ENCODE assay signal across 11 cellular contexts in the genomic region with DNA sequence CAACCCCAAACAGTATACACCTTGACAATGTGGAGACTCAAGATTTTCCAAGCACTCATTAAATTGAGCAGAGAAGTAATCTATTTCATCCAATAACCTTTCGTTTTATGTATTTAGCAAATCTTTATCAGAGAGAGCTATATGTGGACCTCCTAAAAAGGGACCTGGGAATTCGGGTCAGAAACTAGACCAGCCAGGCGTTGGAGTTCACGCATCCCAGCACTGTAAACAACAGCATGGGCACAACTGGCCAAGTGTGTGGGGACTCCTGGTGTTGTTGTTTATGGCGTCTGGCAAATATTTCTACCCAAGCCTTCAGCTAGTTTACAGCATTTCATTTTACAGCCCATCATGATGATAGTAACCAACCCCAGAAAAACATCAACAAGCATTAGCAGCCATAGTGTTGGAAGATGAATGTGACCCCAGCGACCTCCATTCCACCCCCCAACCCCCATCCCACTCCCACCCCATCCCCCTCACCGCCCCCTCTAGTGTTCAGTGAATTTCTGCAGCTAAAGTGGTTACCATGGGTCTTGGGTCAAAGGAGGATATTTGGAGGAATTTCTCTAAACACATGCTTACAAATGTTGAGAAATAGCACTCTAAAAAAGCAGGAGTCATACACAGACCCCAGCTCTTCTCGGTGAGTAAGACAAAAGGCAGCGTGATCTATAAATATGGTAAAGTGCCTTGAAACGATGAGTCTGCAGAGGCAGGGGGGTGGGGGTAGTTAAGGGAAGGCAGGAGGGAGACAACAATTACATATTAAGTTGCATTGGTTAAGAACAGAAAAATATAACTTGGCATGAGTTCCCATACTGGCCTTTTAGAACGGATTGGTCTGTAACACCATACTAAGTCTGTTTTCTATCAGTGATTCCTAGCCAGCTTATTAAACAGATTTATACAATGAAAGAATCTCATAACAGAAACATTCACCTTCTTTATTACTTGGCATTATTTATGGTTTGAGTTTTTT.
DNase-seq lines count a peak whose midpoint lies in the region; ATAC-seq and TF ChIP-seq lines count a peak whose summit lies in the region.
"Had no signal": no experiment of that assay in that cellular context is flagged by ENCODE, and none has a peak within 500 bp of the region (broad histone marks: within the 10 kb centered on the region; RNA-seq: fewer than 3 reads in every experiment).

No MANE protein-coding gene starts in this region.

- H3K27ac ChIP-seq in RWPE2 (ENCODE audit: poor library complexity, severe bottlenecking) (no peak overlapping the region), neural progenitor cell (no peak overlapping the region)
- H3K27ac ChIP-seq: parathyroid adenoma had no signal

- no peak overlapping the region for H3K9ac ChIP-seq in neural progenitor cell
- H3K9ac ChIP-seq: parathyroid adenoma had no signal

- H3K9me3 Mint-ChIP-seq in neural progenitor cell, result peaks cover 2% of the 10 kb centered on the region
- H3K9me3 Mint-ChIP-seq in activated T-cell treated with anti-CD3 and anti-CD28 coated beads, Interleukin-2, amount 50 U/mL, for 72 hours, result no peaks in the 10 kb centered on the region
- H3K9me3 Mint-ChIP-seq: T-helper 2 cell treated with Interferon-gamma antibody and Interleukin-4, amounts not matched to agents 5 μg/mL and 100 μg/mL, for 36 hours had no signal

- peaks cover 3% of the 10 kb centered on the region for H3K27me3 Mint-ChIP-seq in neural progenitor cell (ENCODE audit: insufficient read depth, low read depth)
- H3K27me3 Mint-ChIP-seq in activated T-cell treated with anti-CD3 and anti-CD28 coated beads, Interleukin-2, amount 50 U/mL, for 72 hours (ENCODE audit: low read depth), result no peaks in the 10 kb centered on the region
- H3K27me3 Mint-ChIP-seq: CD4-positive, CD25-positive, alpha-beta regulatory T cell had no signal

- no peak overlapping the region for H3K4me3 Mint-ChIP-seq in neural progenitor cell
- H3K4me3 Mint-ChIP-seq in activated T-cell treated with anti-CD3 and anti-CD28 coated beads, Interleukin-2, amount 50 U/mL, for 72 hours, result no peak overlapping the region
- H3K4me3 Mint-ChIP-seq: CD4-positive, CD25-positive, alpha-beta regulatory T cell; T-helper 2 cell treated with Interferon-gamma antibody and Interleukin-4, amounts not matched to agents 5 μg/mL and 100 μg/mL, for 36 hours had no signal

- H3K9me3 ChIP-seq in RWPE2 (ENCODE audit: severe bottlenecking) (no peaks in the 10 kb centered on the region), neural progenitor cell (ENCODE audit: low read depth) (no peaks in the 10 kb centered on the region)

- peak; percentile 98 for DNase-seq in AG10803 (ENCODE audit: low read depth)
- DNase-seq in RWPE2 (ENCODE audit: low spot score), result no peak
- DNase-seq in fibroblast of mammary gland (ENCODE audit: low read depth), result peak; percentile 100
- no peak for DNase-seq in neural progenitor cell (ENCODE audit: low spot score)
- DNase-seq in activated T-cell treated with anti-CD3 and anti-CD28 coated beads, Interleukin-2, amount 50 U/mL, for 72 hours, result no peak
- no peak for DNase-seq in NCI-H128 (lab: John Stamatoyannopoulos, UW; ENCODE audit: unreplicated experiment)
- DNase-seq: CD4-positive, CD25-positive, alpha-beta regulatory T cell had no signal

- no peaks in the 10 kb centered on the region for H3K4me1 ChIP-seq in RWPE2 (ENCODE audit: insufficient read depth, poor library complexity, severe bottlenecking)
- peaks cover under 1% of the 10 kb centered on the region for H3K4me1 ChIP-seq in neural progenitor cell
- H3K4me1 ChIP-seq: parathyroid adenoma had no signal

- ATAC-seq in RWPE2 (ENCODE audit: low read depth) (peak; percentile 85), HG02840 (IDR thresholded peaks at IDR 0.05; ENCODE audit: low FRiP score, unreplicated experiment) (no peak), HG03521 (IDR thresholded peaks at IDR 0.05; ENCODE audit: unreplicated experiment) (no peak)
- ATAC-seq in activated T-cell treated with anti-CD3 and anti-CD28 coated beads, Interleukin-2, amount 50 U/mL, for 72 hours (replicated peaks in 1 of 2), result no peak

- H3K4me1 Mint-ChIP-seq in neural progenitor cell, result peaks cover 12% of the 10 kb centered on the region
- no peaks in the 10 kb centered on the region for H3K4me1 Mint-ChIP-seq in activated T-cell treated with anti-CD3 and anti-CD28 coated beads, Interleukin-2, amount 50 U/mL, for 72 hours (ENCODE audit: low read depth)
- H3K4me1 Mint-ChIP-seq: CD4-positive, CD25-positive, alpha-beta regulatory T cell had no signal

- H3F3A ChIP-seq in neural progenitor cell (ENCODE audit: low read depth), result no peaks in the 10 kb centered on the region

- no peaks in the 10 kb centered on the region for H3K36me3 ChIP-seq in RWPE2 (ENCODE audit: low read depth)
- no peaks in the 10 kb centered on the region for H3K36me3 ChIP-seq in neural progenitor cell

- H3K4me3 ChIP-seq in AG10803 (ENCODE audit: low read length), result no peak overlapping the region
- no peak overlapping the region for H3K4me3 ChIP-seq in RWPE2 (ENCODE audit: severe bottlenecking)
- H3K4me3 ChIP-seq in fibroblast of mammary gland (ENCODE audit: control insufficient read depth, low read depth, low read length), result no peak overlapping the region
- H3K4me3 ChIP-seq in neural progenitor cell, result no peak overlapping the region

- no peaks in the 10 kb centered on the region for H3K79me2 ChIP-seq in neural progenitor cell (ENCODE audit: low read depth)
- H3K79me2 ChIP-seq: parathyroid adenoma had no signal

- H3K4me2 ChIP-seq in neural progenitor cell, result no peak overlapping the region

- H3K27ac Mint-ChIP-seq in neural progenitor cell, result peak overlapping the region; percentile 83
- no peak overlapping the region for H3K27ac Mint-ChIP-seq in activated T-cell treated with anti-CD3 and anti-CD28 coated beads, Interleukin-2, amount 50 U/mL, for 72 hours
- H3K27ac Mint-ChIP-seq: T-helper 2 cell treated with Interferon-gamma antibody and Interleukin-4, amounts not matched to agents 5 μg/mL and 100 μg/mL, for 36 hours had no signal

- H2AFZ ChIP-seq in neural progenitor cell (replicated peaks), result no peak overlapping the region
- H2AFZ ChIP-seq: parathyroid adenoma had no signal

- H4K20me1 ChIP-seq in neural progenitor cell (ENCODE audit: low read depth), result no peaks in the 10 kb centered on the region

- no peaks in the 10 kb centered on the region for H3K27me3 ChIP-seq in RWPE2 (ENCODE audit: insufficient read depth, poor library complexity, severe bottlenecking)
- H3K27me3 ChIP-seq in neural progenitor cell, result no peaks in the 10 kb centered on the region

- no peaks in the 10 kb centered on the region for H3K36me3 Mint-ChIP-seq in neural progenitor cell
- no peaks in the 10 kb centered on the region for H3K36me3 Mint-ChIP-seq in activated T-cell treated with anti-CD3 and anti-CD28 coated beads, Interleukin-2, amount 50 U/mL, for 72 hours (ENCODE audit: insufficient read depth in 2 of 2)

- peak; percentile 31 for TF ChIP-seq CTCF in AG10803 (conservative IDR thresholded peaks at IDR 0.05; ENCODE audit: low read length)
- no peak for TF ChIP-seq CTCF in RWPE2 (IDR thresholded peaks at IDR 0.05; ENCODE audit: poor library complexity, severe bottlenecking)
- TF ChIP-seq CTCF in fibroblast of mammary gland (conservative IDR thresholded peaks at IDR 0.05; ENCODE audit: control insufficient read depth, insufficient read depth, low read depth, low read length), result peak; percentile 17
- TF ChIP-seq CTCF in neural progenitor cell (IDR thresholded peaks at IDR 0.05), result peak; percentile 13

Comparison
In these comparisons a context has a peak if more than half of its experiments do, and no peak if none do; other contexts are left out.
1. DNase-seq: peak in AG10803 (single experiment) and fibroblast of mammary gland (single experiment); none in RWPE2 (single experiment), neural progenitor cell (single experiment), activated T-cell treated with anti-CD3 and anti-CD28 coated beads, Interleukin-2, amount 50 U/mL, for 72 hours (0 of 2) and NCI-H128 (single experiment).